ENCODE assay signal across 15 cellular contexts in the genomic region with DNA sequence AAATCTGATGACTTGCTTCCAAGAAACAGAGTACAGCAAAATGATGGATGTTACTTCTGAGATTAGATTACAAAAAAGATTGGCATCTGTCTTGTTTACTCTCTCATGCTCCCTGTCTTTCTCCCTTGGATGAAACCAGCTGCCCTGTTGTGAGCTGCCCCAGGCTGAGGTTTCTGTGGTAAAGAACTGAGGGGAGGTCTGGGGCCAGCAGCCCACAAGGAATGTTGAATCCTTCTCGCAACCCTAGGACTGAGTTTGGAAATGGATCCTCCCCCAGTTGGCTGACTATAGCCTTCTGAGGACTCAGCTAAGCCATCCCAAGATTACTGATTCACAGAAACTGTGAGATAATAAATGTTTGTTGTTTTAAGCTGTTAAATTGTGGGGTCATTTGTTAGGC. TPM values are rescaled to one million over a fixed set of nuclear protein-coding genes. Genes with fewer than 3 reads are reported as not detected.
DNase-seq lines count a peak whose midpoint lies in the region; ATAC-seq and TF ChIP-seq lines count a peak whose summit lies in the region.
"Had no signal": no experiment of that assay in that cellular context is flagged by ENCODE, and none has a peak within 500 bp of the region (broad histone marks: within the 10 kb centered on the region; RNA-seq: fewer than 3 reads in every experiment).

No MANE protein-coding gene starts in this region.

- TF ChIP-seq CTCF in fibroblast of lung (conservative IDR thresholded peaks at IDR 0.05 in 1 of 2, IDR thresholded peaks at IDR 0.05 in 1 of 2; ENCODE audit: low read depth in 1 of 2, low read length in 2 of 2) = no peak

- peaks cover 2% of the 10 kb centered on the region for H3K4me1 ChIP-seq in fibroblast of lung (ENCODE audit: control insufficient read depth, extremely low read depth, insufficient read depth, low read length)
- H3K4me1 ChIP-seq: colonic mucosa, thyroid gland had no signal

- no peak for ATAC-seq in activated CD4-positive, alpha-beta T cell treated with anti-CD3 and anti-CD28 coated beads for 36 hours
- no peak for ATAC-seq in GM18861 (IDR thresholded peaks at IDR 0.05; ENCODE audit: unreplicated experiment)
- ATAC-seq in activated T-helper 17 cell treated with anti-CD3 and anti-CD28 coated beads, Interleukin-2, amount 50 U/mL, for 72 hours (replicated peaks) = no peak

- no peaks in the 10 kb centered on the region for H3K9me3 ChIP-seq in fibroblast of lung (ENCODE audit: control insufficient read depth, insufficient read depth, low read depth, low read length)
- H3K9me3 ChIP-seq: colonic mucosa, esophagus muscularis mucosa, thyroid gland had no signal

- no peak overlapping the region for H3K4me2 ChIP-seq in fibroblast of lung (ENCODE audit: extremely low read depth, insufficient read depth, low read length)

- no peak overlapping the region for H2AFZ ChIP-seq in fibroblast of lung (ENCODE audit: low read length)

- H3K36me3 Mint-ChIP-seq in activated CD4-positive, alpha-beta T cell treated with anti-CD3 and anti-CD28 coated beads for 36 hours (ENCODE audit: low read depth) = no peaks in the 10 kb centered on the region
- no peaks in the 10 kb centered on the region for H3K36me3 Mint-ChIP-seq in activated T-helper 17 cell treated with anti-CD3 and anti-CD28 coated beads, Interleukin-2, amount 50 U/mL, for 72 hours (ENCODE audit: low read depth)

- H3K9ac ChIP-seq in fibroblast of lung (ENCODE audit: insufficient read depth, low read length) = no peak overlapping the region

- intact Hi-C loops in activated CD4-positive, alpha-beta T cell treated with anti-CD3 and anti-CD28 coated beads for 36 hours (cut with DNase I, micrococcal nuclease) = loop anchor here in 1 of 2 experiments (5.0 kb wide), 1 partner anchor 312 kb away; no protein-coding TSS in a partner anchor

- peaks cover 2% of the 10 kb centered on the region for H3K9me3 Mint-ChIP-seq in activated CD4-positive, alpha-beta T cell treated with anti-CD3 and anti-CD28 coated beads for 36 hours (ENCODE audit: low read depth)
- no peaks in the 10 kb centered on the region for H3K9me3 Mint-ChIP-seq in activated T-helper 17 cell treated with anti-CD3 and anti-CD28 coated beads, Interleukin-2, amount 50 U/mL, for 72 hours
- H3K9me3 Mint-ChIP-seq: T-helper 2 cell treated with Interferon-gamma antibody and Interleukin-4, amounts not matched to agents 5 μg/mL and 100 μg/mL, for 36 hours had no signal

- no peaks in the 10 kb centered on the region for H4K20me1 ChIP-seq in fibroblast of lung (ENCODE audit: control insufficient read depth, extremely low read depth, insufficient read depth, low read length)

- POLR2A ChIA-PET in activated CD4-positive, alpha-beta T cell treated with anti-CD3 and anti-CD28 coated beads for 36 hours (lab: Charles Lee) = no interaction called here

- H3K27me3 ChIP-seq in fibroblast of lung (ENCODE audit: control insufficient read depth, insufficient read depth, low read length) = no peaks in the 10 kb centered on the region
- H3K27me3 ChIP-seq: colonic mucosa, esophagus muscularis mucosa, thyroid gland had no signal

- H3K4me3 ChIP-seq in fibroblast of lung (replicated peaks in 1 of 4; ENCODE audit: control extremely low read depth in 1 of 4, insufficient read depth in 1 of 4, low read depth in 3 of 4, low read length in 4 of 4) = no peak overlapping the region
- H3K4me3 ChIP-seq: colonic mucosa, esophagus muscularis mucosa, thyroid gland had no signal

- H3K27me3 Mint-ChIP-seq in activated CD4-positive, alpha-beta T cell treated with anti-CD3 and anti-CD28 coated beads for 36 hours = no peaks in the 10 kb centered on the region
- no peaks in the 10 kb centered on the region for H3K27me3 Mint-ChIP-seq in activated T-helper 17 cell treated with anti-CD3 and anti-CD28 coated beads, Interleukin-2, amount 50 U/mL, for 72 hours

- H3K4me3 Mint-ChIP-seq in activated CD4-positive, alpha-beta T cell treated with anti-CD3 and anti-CD28 coated beads for 36 hours = no peak overlapping the region
- no peak overlapping the region for H3K4me3 Mint-ChIP-seq in activated T-helper 17 cell treated with anti-CD3 and anti-CD28 coated beads, Interleukin-2, amount 50 U/mL, for 72 hours
- H3K4me3 Mint-ChIP-seq: T-helper 2 cell treated with Interferon-gamma antibody and Interleukin-4, amounts not matched to agents 5 μg/mL and 100 μg/mL, for 36 hours had no signal

- H3K27ac Mint-ChIP-seq in activated CD4-positive, alpha-beta T cell treated with anti-CD3 and anti-CD28 coated beads for 36 hours = peak overlapping the region; percentile 44
- no peak overlapping the region for H3K27ac Mint-ChIP-seq in activated T-helper 17 cell treated with anti-CD3 and anti-CD28 coated beads, Interleukin-2, amount 50 U/mL, for 72 hours
- H3K27ac Mint-ChIP-seq: T-helper 2 cell treated with Interferon-gamma antibody and Interleukin-4, amounts not matched to agents 5 μg/mL and 100 μg/mL, for 36 hours had no signal

- peaks cover 82% of the 10 kb centered on the region for H3K4me1 Mint-ChIP-seq in activated CD4-positive, alpha-beta T cell treated with anti-CD3 and anti-CD28 coated beads for 36 hours
- peaks cover 58% of the 10 kb centered on the region for H3K4me1 Mint-ChIP-seq in activated T-helper 17 cell treated with anti-CD3 and anti-CD28 coated beads, Interleukin-2, amount 50 U/mL, for 72 hours

- H3K36me3 ChIP-seq in fibroblast of lung (ENCODE audit: control insufficient read depth, insufficient read depth, low read length) = no peaks in the 10 kb centered on the region
- H3K36me3 ChIP-seq: colonic mucosa, esophagus muscularis mucosa, thyroid gland had no signal

- no peaks in the 10 kb centered on the region for H3K79me2 ChIP-seq in fibroblast of lung (ENCODE audit: control insufficient read depth, insufficient read depth, low read length)

- CTCF ChIA-PET in activated CD4-positive, alpha-beta T cell treated with anti-CD3 and anti-CD28 coated beads for 36 hours (lab: Charles Lee) = interaction anchor here (0.7 to 2.0 kb wide), 6 partner anchors 9 to 244 kb away, joined by 3 to 7 read pairs (median 3); no protein-coding TSS in a partner anchor

- no peak for DNase-seq in activated CD4-positive, alpha-beta T cell treated with anti-CD3 and anti-CD28 coated beads for 36 hours
- no peak for DNase-seq in activated CD4-positive, alpha-beta T cell treated with anti-CD3 and anti-CD28 coated beads for 1 hour
- peak; percentile 82 for DNase-seq in NCI-H226
- peak; percentile 25 to 79 for DNase-seq in fibroblast of lung (ENCODE audit: low read depth in 2 of 2)
- peak; percentile 72 for DNase-seq in smooth muscle cell of the brain vasculature (ENCODE audit: low read depth, low spot score)
- no peak for DNase-seq in retina
- DNase-seq: activated naive CD4-positive, alpha-beta T cell treated with Interleukin-2 at 50 U/mL for 16 hours; colonic mucosa; NCI-H774; occipital lobe; thyroid gland had no signal

- no peak overlapping the region for H3K27ac ChIP-seq in fibroblast of lung (ENCODE audit: insufficient read depth, low read length)
- H3K27ac ChIP-seq: colonic mucosa, esophagus muscularis mucosa, thyroid gland had no signal

RNA-seq across cellular contexts. Expression of a gene that starts 5.6 kb away (rescaled TPM):
- total RNA-seq in activated CD4-positive, alpha-beta T cell treated with anti-CD3 and anti-CD28 coated beads for 36 hours = 10 to 100 TPM; 51.6 to 63.4 TPM
- total RNA-seq in fibroblast of lung = 20.8 and 26.6 TPM in 2 replicates
- polyA plus RNA-seq in fibroblast of lung = 6.5 and 13.0 TPM in 2 replicates
- 4.4 and 9.5 TPM in 2 replicates for polyA plus RNA-seq in fibroblast of lung (2012)
- polyA minus RNA-seq in fibroblast of lung (ENCODE audit: low replicate concordance) = 6.9 and 7.4 TPM in 2 replicates
- 10 to 100 TPM; 67.0 to 85.7 TPM for total RNA-seq in activated T-helper 17 cell treated with anti-CD3 and anti-CD28 coated beads, Interleukin-2, amount 50 U/mL, for 72 hours

Comparison
In these comparisons a context has a peak if more than half of its experiments do, and no peak if none do; other contexts are left out.
1. DNase-seq: peak in NCI-H226 (single experiment), fibroblast of lung (2 of 2) and smooth muscle cell of the brain vasculature (single experiment); none in activated CD4-positive, alpha-beta T cell treated with anti-CD3 and anti-CD28 coated beads for 36 hours (single experiment), activated CD4-positive, alpha-beta T cell treated with anti-CD3 and anti-CD28 coated beads for 1 hour (single experiment) and retina (single experiment).